ENCODE assay signal across 10 cellular contexts in the genomic region with DNA sequence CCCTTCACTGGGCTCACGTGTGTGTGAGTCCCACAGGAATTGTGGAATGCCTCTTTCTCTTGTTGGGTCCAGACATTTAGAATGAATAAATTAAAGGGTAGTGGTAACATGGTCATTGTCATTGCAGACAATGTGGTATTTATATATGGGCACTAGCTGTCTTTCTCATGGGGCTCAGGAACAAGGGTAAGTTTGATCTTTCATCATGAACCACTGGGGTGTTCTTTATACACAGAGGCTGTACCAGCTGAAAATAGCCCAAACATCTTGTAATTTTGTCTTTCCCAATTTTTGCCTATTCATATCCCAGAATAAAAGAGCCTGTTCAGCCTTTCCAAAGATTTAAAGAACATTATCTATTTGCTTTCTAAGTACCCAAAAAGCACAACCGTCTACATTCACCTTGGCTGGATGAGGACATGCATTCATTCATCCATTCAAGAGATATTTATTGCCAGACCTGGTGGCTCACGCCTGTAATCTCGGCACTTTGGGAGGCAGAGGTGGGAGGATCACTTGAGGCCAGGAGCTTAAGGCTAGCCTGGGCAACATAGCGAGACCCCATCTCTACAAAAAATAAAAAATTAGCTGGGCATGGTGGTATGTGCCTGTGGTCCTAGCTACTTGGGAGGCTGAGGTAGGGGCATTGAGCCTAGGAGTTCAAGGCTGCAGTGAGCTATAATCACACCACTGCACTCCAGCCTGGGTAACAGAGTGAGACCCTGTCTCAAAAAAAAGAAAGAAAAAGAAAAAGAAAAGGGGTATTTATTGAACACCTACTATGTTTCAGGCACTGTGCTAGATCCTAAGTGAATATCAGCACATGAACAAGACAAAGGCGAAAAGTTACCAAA. TPM values are rescaled to one million over a fixed set of nuclear protein-coding genes. Genes with fewer than 3 reads are reported as not detected.
A peak's percentile ranks its signal among the peaks of the same experiment; 100 is the strongest.
DNase-seq lines count a peak whose midpoint lies in the region; ATAC-seq and TF ChIP-seq lines count a peak whose summit lies in the region.
"Had no signal": no experiment of that assay in that cellular context is flagged by ENCODE, and none has a peak within 500 bp of the region (broad histone marks: within the 10 kb centered on the region; RNA-seq: fewer than 3 reads in every experiment).

No MANE protein-coding gene starts in this region.

- peaks cover 0 to 32% (median 13%) of the 10 kb centered on the region in 11 experiments; a peak in 14 of 22 replicates for H3K27me3 ChIP-seq in BLaER1 treated with 17β-estradiol and CSF1 and Interleukin-3, amounts not matched to agents 10 nM and 100 nM
- peaks cover 18% of the 10 kb centered on the region for H3K27me3 ChIP-seq in skeletal muscle satellite cell (ENCODE audit: control insufficient read depth, insufficient read depth, low read length)
- no peaks in the 10 kb centered on the region for H3K27me3 ChIP-seq in body of pancreas
- H3K27me3 ChIP-seq: ovary had no signal

- intact Hi-C loops in body of pancreas (cut with DNase I), result no loop called here

- H3K4me1 ChIP-seq in BLaER1 treated with 17β-estradiol and CSF1 and Interleukin-3, amounts not matched to agents 10 nM and 100 nM, result peaks cover 50 to 72% (median 59%) of the 10 kb centered on the region in 10 experiments
- H3K4me1 ChIP-seq in skeletal muscle satellite cell (ENCODE audit: control insufficient read depth, insufficient read depth, low read length) (peaks cover 19% of the 10 kb centered on the region), body of pancreas (peaks cover 16% of the 10 kb centered on the region)

- H3K36me3 ChIP-seq in BLaER1 treated with 17β-estradiol and CSF1 and Interleukin-3, amounts not matched to agents 10 nM and 100 nM, result peaks cover 0 to 4% (median 0%) of the 10 kb centered on the region in 11 experiments; a peak in 7 of 22 replicates
- no peaks in the 10 kb centered on the region; the same call in 1 of the 2 replicates for H3K36me3 ChIP-seq in SK-N-MC (ENCODE audit: insufficient read depth, low read length)
- H3K36me3 ChIP-seq in skeletal muscle satellite cell (ENCODE audit: insufficient read depth, low read length), result no peaks in the 10 kb centered on the region
- no peaks in the 10 kb centered on the region for H3K36me3 ChIP-seq in body of pancreas (replicated peaks in 1 of 2; ENCODE audit: insufficient read depth in 1 of 2, low read depth in 2 of 2)
- H3K36me3 ChIP-seq: ovary had no signal

- H4K20me1 ChIP-seq in BLaER1 treated with 17β-estradiol and CSF1 and Interleukin-3, amounts not matched to agents 10 nM and 100 nM, result peaks cover 6% of the 10 kb centered on the region in 11 experiments

- H3K27ac ChIP-seq in BLaER1 treated with 17β-estradiol and CSF1 and Interleukin-3, amounts not matched to agents 10 nM and 100 nM, result peak overlapping the region; percentile 85 to 100 (median 98)
- peak overlapping the region; percentile 42; the same call in 1 of the 2 replicates for H3K27ac ChIP-seq in SK-N-MC
- H3K27ac ChIP-seq in body of pancreas, result peak overlapping the region in 1 of 4 donors; percentile 61
- H3K27ac ChIP-seq: ovary had no signal

- H3K4me2 ChIP-seq in BLaER1 treated with 17β-estradiol and CSF1 and Interleukin-3, amounts not matched to agents 10 nM and 100 nM, result peak overlapping the region; percentile 76 to 100 (median 99)
- peak overlapping the region; percentile 35 for H3K4me2 ChIP-seq in skeletal muscle satellite cell (ENCODE audit: low read length)

- H3K4me3 ChIP-seq in BLaER1 treated with 17β-estradiol and CSF1 and Interleukin-3, amounts not matched to agents 10 nM and 100 nM, result peak overlapping the region in 3 of 10 experiments; percentile 3 to 14 (median 8); a peak in 2 of 20 replicates
- H3K4me3 ChIP-seq in SK-N-MC, result no peak overlapping the region
- H3K4me3 ChIP-seq in fibroblast of pulmonary artery (replicated peaks; ENCODE audit: low read depth, low read length), result no peak overlapping the region
- no peak overlapping the region for H3K4me3 ChIP-seq in skeletal muscle satellite cell (ENCODE audit: low read length)
- H3K4me3 ChIP-seq in body of pancreas, result no peak overlapping the region
- H3K4me3 ChIP-seq: ovary had no signal

- no peak for TF ChIP-seq CTCF in fibroblast of pulmonary artery (IDR thresholded peaks at IDR 0.05; ENCODE audit: low read length, missing control alignments)
- no peak for TF ChIP-seq CTCF in body of pancreas (IDR thresholded peaks at IDR 0.05)

- peak overlapping the region; percentile 38 to 100 (median 86); a peak in 21 of 22 replicates for H3K9ac ChIP-seq in BLaER1 treated with 17β-estradiol and CSF1 and Interleukin-3, amounts not matched to agents 10 nM and 100 nM
- H3K9ac ChIP-seq in SK-N-MC (ENCODE audit: insufficient read length), result no peak overlapping the region
- no peak overlapping the region for H3K9ac ChIP-seq in skeletal muscle satellite cell (ENCODE audit: low read depth, low read length)

- peaks cover 0 to 4% (median 0%) of the 10 kb centered on the region in 11 experiments; a peak in 2 of 22 replicates for H3K9me3 ChIP-seq in BLaER1 treated with 17β-estradiol and CSF1 and Interleukin-3, amounts not matched to agents 10 nM and 100 nM (replicated peaks in 1 of 11)
- H3K9me3 ChIP-seq in SK-N-MC (ENCODE audit: low read depth, low read length) (no peaks in the 10 kb centered on the region), skeletal muscle satellite cell (replicated peaks; ENCODE audit: low read length) (no peaks in the 10 kb centered on the region), body of pancreas (no peaks in the 10 kb centered on the region)
- H3K9me3 ChIP-seq: ovary had no signal

- WGBS in body of pancreas, 2 donors, result 78 to 86% methylated on average over 6 of the region's 6 CpGs

- no peak for ATAC-seq in body of pancreas
- ATAC-seq: PC-3 had no signal

- no peak for TF ChIP-seq POLR2A in body of pancreas (IDR thresholded peaks at IDR 0.05)

- DNase-seq in SK-N-MC (ENCODE audit: low read depth, low spot score), result no peak
- DNase-seq in fibroblast of pulmonary artery (ENCODE audit: low read depth), result peak; percentile 71
- DNase-seq in body of pancreas, result no peak
- no peak for DNase-seq in GM03348 (ENCODE audit: low spot score)
- DNase-seq in foreskin melanocyte, result no peak
- no peak for DNase-seq in activated CD4-positive, CD25-positive, alpha-beta regulatory T cell (lab: John Stamatoyannopoulos, UW)
- DNase-seq: ovary, PC-3 had no signal

RNA-seq across cellular contexts. Expression of a gene that starts 4.4 kb away (rescaled TPM):
- 3.3 and 7.9 TPM in 2 replicates for total RNA-seq in skeletal muscle satellite cell (2012; rRNA removed)
- total RNA-seq in body of pancreas, result 1,000 to 10,000 TPM in 1 of 2 donors, 100 to 1,000 TPM in 1; 412 to 1,093 TPM

Comparison
In these comparisons a context has a peak if more than half of its experiments do, and no peak if none do; other contexts are left out.
1. H3K9ac ChIP-seq: peak in BLaER1 treated with 17β-estradiol and CSF1 and Interleukin-3, amounts not matched to agents 10 nM and 100 nM (11 of 11); none in SK-N-MC (single experiment) and skeletal muscle satellite cell (single experiment).